Comparison of ENCODE assay signal across 1 cellular context in the genomic region with DNA sequence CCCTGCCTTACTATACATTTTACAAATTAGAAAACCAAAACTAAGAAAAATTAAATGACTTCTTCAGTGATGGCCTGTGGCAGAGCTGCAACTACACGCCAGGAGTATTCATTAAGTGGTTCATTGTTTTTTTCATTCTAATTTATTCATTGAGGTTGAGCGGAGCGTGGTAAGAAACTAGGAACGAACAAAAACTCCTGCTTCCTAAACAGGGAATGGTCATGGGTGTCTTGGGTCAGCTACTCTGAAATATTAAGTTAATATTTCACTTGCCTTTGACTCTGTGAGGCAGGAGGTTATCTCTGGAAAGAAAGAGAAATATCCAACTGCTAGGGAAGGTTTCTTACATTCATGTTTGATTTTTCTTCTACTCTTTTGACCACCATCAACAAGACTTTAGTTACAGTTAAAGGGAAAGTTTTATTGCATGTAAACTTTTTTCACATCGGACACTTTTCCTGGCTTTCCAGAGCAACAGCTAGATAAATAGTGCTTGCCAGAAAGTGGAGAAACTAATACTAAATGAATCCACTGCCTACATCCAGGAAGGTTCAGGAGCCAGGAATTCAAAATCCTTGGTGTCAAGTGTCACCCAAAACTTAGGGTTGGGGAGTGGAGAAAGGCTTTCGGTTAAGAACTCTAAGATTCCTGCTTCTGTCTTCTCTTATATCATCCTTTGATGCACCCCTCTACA.
TF ChIP-seq lines count a peak whose summit lies in the region.

No MANE protein-coding gene starts in this region.

TF ChIP-seq in A549, 52 proteins besides CTCF, POLR2A, EP300 and RAD21 (continued from another document):
- TF ChIP-seq, protein P1, sequence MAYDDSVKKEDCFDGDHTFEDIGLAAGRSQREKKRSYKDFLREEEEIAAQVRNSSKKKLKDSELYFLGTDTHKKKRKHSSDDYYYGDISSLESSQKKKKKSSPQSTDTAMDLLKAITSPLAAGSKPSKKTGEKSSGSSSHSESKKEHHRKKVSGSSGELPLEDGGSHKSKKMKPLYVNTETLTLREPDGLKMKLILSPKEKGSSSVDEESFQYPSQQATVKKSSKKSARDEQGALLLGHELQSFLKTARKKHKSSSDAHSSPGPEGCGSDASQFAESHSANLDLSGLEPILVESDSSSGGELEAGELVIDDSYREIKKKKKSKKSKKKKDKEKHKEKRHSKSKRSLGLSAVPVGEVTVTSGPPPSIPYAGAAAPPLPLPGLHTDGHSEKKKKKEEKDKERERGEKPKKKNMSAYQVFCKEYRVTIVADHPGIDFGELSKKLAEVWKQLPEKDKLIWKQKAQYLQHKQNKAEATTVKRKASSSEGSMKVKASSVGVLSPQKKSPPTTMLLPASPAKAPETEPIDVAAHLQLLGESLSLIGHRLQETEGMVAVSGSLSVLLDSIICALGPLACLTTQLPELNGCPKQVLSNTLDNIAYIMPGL (CRISPR knock-in tag; IDR thresholded peaks at IDR 0.05; ENCODE audit: borderline replicate concordance): no peak
- no peak for TF ChIP-seq SREBF2 (IDR thresholded peaks at IDR 0.05)
- no peak for TF ChIP-seq MAFK (IDR thresholded peaks at IDR 0.05; ENCODE audit: partially characterized antibody)
- TF ChIP-seq FOXS1 (CRISPR knock-in tag; IDR thresholded peaks at IDR 0.05): no peak
- no peak; a peak in 1 of 5 replicates for TF ChIP-seq JUN (IDR thresholded peaks at IDR 0.05)
- no peak for TF ChIP-seq CBX8 (IDR thresholded peaks at IDR 0.05)
- TF ChIP-seq KDM5A (IDR thresholded peaks at IDR 0.05): no peak
